14 cellular contexts compared by ENCODE assay signal in genomic region chr7:128010392-128011078, GRCh38. TPM values are rescaled to one million over a fixed set of nuclear protein-coding genes. Genes with fewer than 3 reads are reported as not detected.
A peak's percentile ranks its signal among the peaks of the same experiment; 100 is the strongest.
DNase-seq lines count a peak whose midpoint lies in the region; ATAC-seq, FAIRE-seq and TF ChIP-seq lines count a peak whose summit lies in the region.
"Had no signal": no experiment of that assay in that cellular context is flagged by ENCODE, and none has a peak within 500 bp of the region (broad histone marks: within the 10 kb centered on the region; RNA-seq: fewer than 3 reads in every experiment).

No MANE protein-coding gene starts in this region.

- no peak for TF ChIP-seq EP300 in K562 (IDR thresholded peaks at IDR 0.05; ENCODE audit: low read length)

- peaks cover 3 to 7% of the 10 kb centered on the region in 2 experiments; a peak in 3 of 5 replicates for H3K4me1 ChIP-seq in K562 (replicated peaks in 1 of 2; ENCODE audit: control insufficient read depth in 2 of 2, insufficient read depth in 2 of 2, low read length in 2 of 2)

- H3K4me3 Mint-ChIP-seq in activated CD4-positive, alpha-beta memory T cell treated with anti-CD3 and anti-CD28 coated beads, Interleukin-2, amount 10 ng/mL, durations not matched to agents 7 days and 5 days = no peak overlapping the region
- H3K4me3 Mint-ChIP-seq: B cell, HFFc6, natural killer cell had no signal

- BruUV-seq in K562 (replicated peaks; lab: Mats Ljungman, UMichigan) = no TSS peak

- no peak; the same call in 1 of the 2 replicates for TF ChIP-seq POLR2A in K562 (conservative IDR thresholded peaks at IDR 0.05)

- H3K27ac Mint-ChIP-seq in activated CD4-positive, alpha-beta memory T cell treated with anti-CD3 and anti-CD28 coated beads, Interleukin-2, amount 10 ng/mL, durations not matched to agents 7 days and 5 days = no peak overlapping the region
- H3K27ac Mint-ChIP-seq: B cell, HFFc6, natural killer cell had no signal

- peaks cover 5% of the 10 kb centered on the region; the same call in 1 of the 2 replicates for H4K20me1 ChIP-seq in K562 (replicated peaks; ENCODE audit: control insufficient read depth, insufficient read depth, low read length)

- TF ChIP-seq RAD21 in K562 (CRISPR knock-in tag; conservative IDR thresholded peaks at IDR 0.05 in 1 of 2, IDR thresholded peaks at IDR 0.05 in 1 of 2) = peak in 1 of 2 experiments; percentile 32; a peak in 1 of 4 replicates

- CTCF ChIA-PET in K562 (lab: Yijun Ruan, JAX; ENCODE audit: low intra/inter-chr PET ratio) = no interaction called here
- CTCF ChIA-PET in activated CD4-positive, alpha-beta memory T cell treated with anti-CD3 and anti-CD28 coated beads, Interleukin-2, amount 10 ng/mL, durations not matched to agents 7 days and 5 days (lab: Charles Lee) = no interaction called here

- no peaks in the 10 kb centered on the region for H3K27me3 Mint-ChIP-seq in activated CD4-positive, alpha-beta memory T cell treated with anti-CD3 and anti-CD28 coated beads, Interleukin-2, amount 10 ng/mL, durations not matched to agents 7 days and 5 days
- H3K27me3 Mint-ChIP-seq: B cell had no signal

- intact Hi-C loops in K562 (cut with micrococcal nuclease) = no loop called here

- H3K36me3 Mint-ChIP-seq in activated CD4-positive, alpha-beta memory T cell treated with anti-CD3 and anti-CD28 coated beads, Interleukin-2, amount 10 ng/mL, durations not matched to agents 7 days and 5 days (ENCODE audit: low read depth) = peaks cover 3% of the 10 kb centered on the region
- H3K36me3 Mint-ChIP-seq: natural killer cell had no signal

- H3K9me3 ChIP-seq in K562 (replicated peaks; ENCODE audit: control insufficient read depth, insufficient read depth, low read depth, low read length) = no peaks in the 10 kb centered on the region
- H3K9me3 ChIP-seq: esophagus squamous epithelium had no signal

- no peak overlapping the region for H3K27ac ChIP-seq in K562 (ENCODE audit: extremely low read depth, low read depth, low read length)
- H3K27ac ChIP-seq: HL-60 had no signal

- H3K9ac ChIP-seq in K562 (ENCODE audit: insufficient read depth in 1 of 2, low read depth in 2 of 2, low read length in 2 of 2) = no peak overlapping the region

- H3K9me1 ChIP-seq in K562 (ENCODE audit: control insufficient read depth, insufficient read depth, low read length) = peaks cover 4% of the 10 kb centered on the region

- no peak overlapping the region for H3K4me2 ChIP-seq in K562 (ENCODE audit: insufficient read depth, low read length)

- 78% methylated on average over 6 of the region's 6 CpGs for WGBS in K562 (ENCODE audit: insufficient coverage, low coverage, missing lambda C conversion rate)

- no peaks in the 10 kb centered on the region for H3K79me2 ChIP-seq in K562 (ENCODE audit: control insufficient read depth, insufficient read depth, low read length)

- peak; percentile 23 for DNase-seq in ACHN
- no peak for DNase-seq in HFF-Myc (ENCODE audit: extremely low read depth, low read depth)
- DNase-seq in K562 (ENCODE audit: extremely low read depth in 1 of 4, low spot score in 3 of 4) = peak in 1 of 4 experiments; percentile 35
- DNase-seq in islet precursor cell = peak; percentile 73
- DNase-seq in activated CD4-positive, alpha-beta memory T cell treated with anti-CD3 and anti-CD28 coated beads, Interleukin-2, amount 10 ng/mL, durations not matched to agents 7 days and 5 days = no peak
- no peak for DNase-seq in GDM1 (lab: John Stamatoyannopoulos, UW)
- DNase-seq: esophagus squamous epithelium, HFFc6, kidney, natural killer cell had no signal

- H2AFZ ChIP-seq in K562 (ENCODE audit: low read depth, low read length) = no peak overlapping the region

- in situ Hi-C loops in ACHN (cut with HindIII; ENCODE audit: low pct_ligation_motif_present, low pct_unique_long_range_greater_than_20kb, low sequenced_read_pairs) (no loop called here), K562 (cut with MboI) (no loop called here)

- POLR2A ChIA-PET in K562 (lab: Yijun Ruan, JAX) = interaction anchor here (0.7 to 1.3 kb wide), 4 partner anchors 10 to 50 kb away, joined by 3 to 6 read pairs (median 4); no protein-coding TSS in a partner anchor
- POLR2A ChIA-PET in activated CD4-positive, alpha-beta memory T cell treated with anti-CD3 and anti-CD28 coated beads, Interleukin-2, amount 10 ng/mL, durations not matched to agents 7 days and 5 days (lab: Charles Lee) = no interaction called here

- H3K27me3 ChIP-seq in K562 (ENCODE audit: control insufficient read depth in 2 of 2, insufficient read depth in 2 of 2, low read length in 2 of 2) = no peaks in the 10 kb centered on the region
- H3K27me3 ChIP-seq: esophagus squamous epithelium had no signal

- TF ChIP-seq CTCF in HFF-Myc (IDR thresholded peaks at IDR 0.05; ENCODE audit: low read depth, low read length, missing control alignments) = peak; percentile 13
- TF ChIP-seq CTCF in K562 (IDR thresholded peaks at IDR 0.05 in 2 of 3, conservative IDR thresholded peaks at IDR 0.05 in 1 of 3; ENCODE audit: insufficient read depth in 2 of 3, low read depth in 1 of 3, low read length in 3 of 3) = peak; percentile 26 to 48 (median 28); a peak in 4 of 6 replicates

- ATAC-seq in K562 (peak; percentile 74), HG02571 (IDR thresholded peaks at IDR 0.05; ENCODE audit: unreplicated experiment) (no peak), HG02588 (IDR thresholded peaks at IDR 0.05; ENCODE audit: unreplicated experiment) (no peak)
- ATAC-seq: natural killer cell had no signal

- H3K4me3 ChIP-seq in HFF-Myc (replicated peaks; ENCODE audit: low read depth, low read length) = no peak overlapping the region
- H3K4me3 ChIP-seq in K562 = no peak overlapping the region
- H3K4me3 ChIP-seq: esophagus squamous epithelium had no signal

- FAIRE-seq in K562 (lab: Jason Lieb, UNC) = no peak
- FAIRE-seq: kidney had no signal

- no peaks in the 10 kb centered on the region for H3K9me3 Mint-ChIP-seq in activated CD4-positive, alpha-beta memory T cell treated with anti-CD3 and anti-CD28 coated beads, Interleukin-2, amount 10 ng/mL, durations not matched to agents 7 days and 5 days
- H3K9me3 Mint-ChIP-seq: HFFc6, natural killer cell had no signal

- no peaks in the 10 kb centered on the region for H3K4me1 Mint-ChIP-seq in activated CD4-positive, alpha-beta memory T cell treated with anti-CD3 and anti-CD28 coated beads, Interleukin-2, amount 10 ng/mL, durations not matched to agents 7 days and 5 days

- peaks cover 61% of the 10 kb centered on the region for H3K36me3 ChIP-seq in K562 (ENCODE audit: control insufficient read depth, insufficient read depth, low read length)

TF ChIP-seq in K562, 482 proteins besides CTCF, POLR2A, EP300 and RAD21:
- TF ChIP-seq CREM (IDR thresholded peaks at IDR 0.05; ENCODE audit: low read depth) (no peak), POLR2AphosphoS5 (IDR thresholded peaks at IDR 0.05; ENCODE audit: control insufficient read depth, insufficient read depth, low read depth, low read length) (0 out of 2 replicates have a peak, but pooled peaks have one; percentile 20), JUND (IDR thresholded peaks at IDR 0.05; ENCODE audit: borderline replicate concordance, low read depth, low read length) (no peak), JUND (tag; IDR thresholded peaks at IDR 0.05; ENCODE audit: borderline replicate concordance, low read depth, low read length) (no peak), ZNF639 (CRISPR knock-in tag; conservative IDR thresholded peaks at IDR 0.05 in 1 of 2, IDR thresholded peaks at IDR 0.05 in 1 of 2) (no peak)

RNA-seq across cellular contexts. Expression of gene LRRC4, which starts 20.7 kb away (rescaled TPM):
- total RNA-seq in K562 (2011; cell fraction: chromatin; rRNA removed; ENCODE audit: low replicate concordance) = not detected in 2 replicates
- total RNA-seq in K562 (2011; cell fraction: nucleolus; rRNA removed) = not detected in 2 replicates
- not detected in 2 replicates for total RNA-seq in K562 (2011; cell fraction: nucleoplasm; rRNA removed)
- total RNA-seq in K562 (2014; rRNA removed) (not detected in 2 replicates), K562 (2014; rRNA removed; fragmentation: Illumina TruSeq; extraction: Trizol) (not detected in 2 replicates), K562 (2015; rRNA removed; fragmentation: Illumina TruSeq; extraction: Trizol) (not detected in 2 replicates), K562 (2021) (0.07 TPM in 1 of 2 replicates, not detected in the other)
- polyA plus RNA-seq in K562 (2011; rRNA removed) (not detected in 2 replicates), K562 (2014; fragmentation: Illumina TruSeq; extraction: Trizol) (not detected in 2 replicates), K562 (2014; fragmentation: Nextera tagmentation; extraction: Ambion mirVana) (under 1 TPM in 1 of 2 experiments, not detected in 1; 0.04 TPM), K562 (2014; rRNA removed) (0.11 TPM in 1 of 2 replicates, not detected in the other)
- not detected in 2 replicates for polyA plus RNA-seq in K562 (2011; cell fraction: cytosol; rRNA removed)
- polyA plus RNA-seq in K562 (2011; cell fraction: nucleus; rRNA removed) = not detected in 2 replicates
- 0.07 and 0.21 TPM in 2 replicates for polyA plus RNA-seq in K562 (2012)
- polyA minus RNA-seq in K562 (2011; rRNA and poly(A)+ RNA removed) = not detected in 2 replicates
- polyA minus RNA-seq in K562 (2011; cell fraction: cytosol; rRNA and poly(A)+ RNA removed) = not detected in 2 replicates
- not detected in 2 replicates for polyA minus RNA-seq in K562 (2011; cell fraction: nucleus; rRNA and poly(A)+ RNA removed)
- not detected for total RNA-seq in activated CD4-positive, alpha-beta memory T cell treated with anti-CD3 and anti-CD28 coated beads, Interleukin-2, amount 10 ng/mL, durations not matched to agents 7 days and 5 days

Comparison
In these comparisons a context has a peak if more than half of its experiments do, and no peak if none do; other contexts are left out.
1. DNase-seq: peak in ACHN (single experiment) and islet precursor cell (single experiment); none in HFF-Myc (single experiment), activated CD4-positive, alpha-beta memory T cell treated with anti-CD3 and anti-CD28 coated beads, Interleukin-2, amount 10 ng/mL, durations not matched to agents 7 days and 5 days (single experiment) and GDM1 (single experiment).